In genomic region chr18:51006061-51006818, GRCh38 we compare ENCODE assay signal across 1 cellular context.
TF ChIP-seq lines count a peak whose summit lies in the region.

No MANE protein-coding gene starts in this region.

TF ChIP-seq in HEK293, 187 proteins besides CTCF, POLR2A, EP300 and RAD21 (continued from another document):
- TF ChIP-seq ZNF518A (tag by site-specific recombination; conservative IDR thresholded peaks at IDR 0.05; ENCODE audit: low read depth) (no peak), ZNF701 (tag by site-specific recombination; IDR thresholded peaks at IDR 0.05) (no peak), ZNF426 (tag by site-specific recombination; IDR thresholded peaks at IDR 0.05) (no peak)
